In the genomic region with DNA sequence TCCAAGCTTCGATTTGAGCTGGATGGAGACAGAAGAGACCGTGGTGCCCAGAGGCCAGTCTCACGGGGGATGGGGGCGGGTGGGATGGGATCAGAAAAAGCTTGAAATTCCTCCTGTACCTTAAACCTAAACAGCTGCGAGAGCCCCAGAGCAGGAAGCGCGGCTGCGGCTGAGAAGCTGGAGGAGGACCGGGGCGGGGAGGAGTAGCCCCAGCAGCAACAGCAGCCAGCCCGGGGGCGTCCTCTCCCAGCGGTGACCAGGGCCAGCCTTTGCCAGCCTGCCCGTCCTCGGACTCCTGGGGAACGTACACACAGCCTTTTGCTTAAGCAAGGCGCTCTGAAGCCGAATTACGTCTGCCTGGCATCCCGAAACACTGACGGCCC, we compare ENCODE assay signal across 8 cellular contexts. TPM values are rescaled to one million over a fixed set of nuclear protein-coding genes. Genes with fewer than 3 reads are reported as not detected.
DNase-seq lines count a peak whose midpoint lies in the region; ATAC-seq lines count a peak whose summit lies in the region.

No MANE protein-coding gene starts in this region.

- no peaks in the 10 kb centered on the region for H3K9me3 Mint-ChIP-seq in activated T-helper 17 cell treated with anti-CD3 and anti-CD28 coated beads, Interleukin-2, amount 50 U/mL, for 72 hours
- no peaks in the 10 kb centered on the region for H3K9me3 Mint-ChIP-seq in stimulated activated naive CD8-positive, alpha-beta T cell treated with anti-CD3 and anti-CD28 coated beads, Interleukin-15, amount 100 ng/mL, for 72 hours

- H3K4me3 ChIP-seq in BLaER1 (peak overlapping the region; percentile 70), iPS-20b (ENCODE audit: low read length) (peak overlapping the region; percentile 57)

- H3K9me3 ChIP-seq in BLaER1 (peaks cover 11% of the 10 kb centered on the region; the same call in 1 of the 2 replicates), iPS-20b (ENCODE audit: insufficient read depth, low read depth, low read length) (no peaks in the 10 kb centered on the region; the same call in 1 of the 2 replicates)

- peaks cover 12% of the 10 kb centered on the region for H3K4me1 Mint-ChIP-seq in activated T-helper 17 cell treated with anti-CD3 and anti-CD28 coated beads, Interleukin-2, amount 50 U/mL, for 72 hours
- H3K4me1 Mint-ChIP-seq in stimulated activated naive CD8-positive, alpha-beta T cell treated with anti-CD3 and anti-CD28 coated beads, Interleukin-15, amount 100 ng/mL, for 72 hours = peaks cover 31% of the 10 kb centered on the region

- H3K27me3 Mint-ChIP-seq in activated T-helper 17 cell treated with anti-CD3 and anti-CD28 coated beads, Interleukin-2, amount 50 U/mL, for 72 hours = peaks cover 44% of the 10 kb centered on the region
- H3K27me3 Mint-ChIP-seq in stimulated activated naive CD8-positive, alpha-beta T cell treated with anti-CD3 and anti-CD28 coated beads, Interleukin-15, amount 100 ng/mL, for 72 hours = peaks cover 84% of the 10 kb centered on the region

- H3K9ac ChIP-seq in BLaER1 (peak overlapping the region; percentile 64; the same call in 1 of the 2 replicates), iPS-20b (ENCODE audit: low read depth, low read length) (no peak overlapping the region)

- DNase-seq in stimulated activated naive CD8-positive, alpha-beta T cell treated with anti-CD3 and anti-CD28 coated beads, Interleukin-15, amount 100 ng/mL, for 72 hours = no peak
- DNase-seq in NCI-H1930 (lab: John Stamatoyannopoulos, UW) = no peak
- DNase-seq in activated CD8-positive, alpha-beta memory T cell treated with anti-CD3 and anti-CD28 coated beads, Interleukin-2, amount 50 U/mL, for 4 hours = no peak

- H3K4me2 ChIP-seq in BLaER1 = peak overlapping the region; percentile 94

- no peak overlapping the region for H3K27ac Mint-ChIP-seq in activated T-helper 17 cell treated with anti-CD3 and anti-CD28 coated beads, Interleukin-2, amount 50 U/mL, for 72 hours
- peak overlapping the region in 1 of 2 donors; percentile 42 for H3K27ac Mint-ChIP-seq in stimulated activated naive CD8-positive, alpha-beta T cell treated with anti-CD3 and anti-CD28 coated beads, Interleukin-15, amount 100 ng/mL, for 72 hours

- peak overlapping the region; percentile 82 for H3K4me3 Mint-ChIP-seq in activated T-helper 17 cell treated with anti-CD3 and anti-CD28 coated beads, Interleukin-2, amount 50 U/mL, for 72 hours
- peak overlapping the region; percentile 90 to 93 for H3K4me3 Mint-ChIP-seq in stimulated activated naive CD8-positive, alpha-beta T cell treated with anti-CD3 and anti-CD28 coated beads, Interleukin-15, amount 100 ng/mL, for 72 hours

- 0 out of 2 replicates have a peak, but pooled peaks cover 3% of the 10 kb centered on the region for H3K4me1 ChIP-seq in BLaER1
- H3K4me1 ChIP-seq in iPS-20b (ENCODE audit: insufficient read depth, low read length) = no peaks in the 10 kb centered on the region

- no peak overlapping the region for H3K27ac ChIP-seq in BLaER1
- no peak overlapping the region for H3K27ac ChIP-seq in iPS-20b (ENCODE audit: low read length)

- H3K36me3 ChIP-seq in BLaER1 (no peaks in the 10 kb centered on the region), iPS-20b (ENCODE audit: insufficient read depth, low read depth, low read length) (no peaks in the 10 kb centered on the region)

- H3K36me3 Mint-ChIP-seq in activated T-helper 17 cell treated with anti-CD3 and anti-CD28 coated beads, Interleukin-2, amount 50 U/mL, for 72 hours (ENCODE audit: low read depth) = no peaks in the 10 kb centered on the region

- peaks cover 16% of the 10 kb centered on the region; the same call in 1 of the 2 replicates for H4K20me1 ChIP-seq in BLaER1

- peaks cover 59% of the 10 kb centered on the region for H3K27me3 ChIP-seq in BLaER1
- peaks cover 100% of the 10 kb centered on the region for H3K27me3 ChIP-seq in iPS-20b (ENCODE audit: insufficient read depth, low read length)

- ATAC-seq in GM19043 (IDR thresholded peaks at IDR 0.05; ENCODE audit: low read depth, unreplicated experiment) = peak; percentile 20
- ATAC-seq in HG03342 (IDR thresholded peaks at IDR 0.05; ENCODE audit: unreplicated experiment) = peak; percentile 26
- ATAC-seq in activated T-helper 17 cell treated with anti-CD3 and anti-CD28 coated beads, Interleukin-2, amount 50 U/mL, for 72 hours (replicated peaks) = peak; percentile 28
- peak; percentile 25 for ATAC-seq in stimulated activated naive CD8-positive, alpha-beta T cell treated with anti-CD3 and anti-CD28 coated beads, Interleukin-15, amount 100 ng/mL, for 72 hours

RNA-seq across cellular contexts. Expression of a gene that starts 17.4 kb away (rescaled TPM):
- not detected for total RNA-seq in activated T-helper 17 cell treated with anti-CD3 and anti-CD28 coated beads, Interleukin-2, amount 50 U/mL, for 72 hours

RNA-seq across cellular contexts. Expression of a gene that starts 20.8 kb away (rescaled TPM):
- 10 to 100 TPM; 33.2 to 51.1 TPM for total RNA-seq in activated T-helper 17 cell treated with anti-CD3 and anti-CD28 coated beads, Interleukin-2, amount 50 U/mL, for 72 hours
